ENCODE assay signal across 2 cellular contexts in the genomic region with DNA sequence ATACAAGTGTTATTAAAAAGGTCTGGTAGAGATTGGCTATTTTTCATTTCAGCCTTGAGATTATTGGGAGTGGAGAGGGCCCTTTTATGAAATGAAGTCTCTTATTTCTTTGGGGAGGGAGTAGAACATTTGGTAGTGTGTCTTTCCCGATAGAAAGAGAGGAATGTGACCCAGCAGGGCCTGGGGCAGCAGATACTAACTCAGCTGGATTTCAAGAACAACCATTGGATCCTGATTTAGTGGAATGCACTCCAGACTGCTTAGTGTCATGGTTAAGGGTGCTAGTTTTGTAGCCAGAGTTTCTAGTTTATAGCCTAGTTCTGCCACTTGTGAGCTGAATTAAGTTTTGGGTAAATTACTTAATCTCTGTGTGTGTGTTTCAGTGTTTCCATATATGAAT.
A peak's percentile ranks its signal among the peaks of the same experiment; 100 is the strongest.
TF ChIP-seq lines count a peak whose summit lies in the region.

No MANE protein-coding gene starts in this region.

TF ChIP-seq in GM23338, 12 proteins besides CTCF, POLR2A, EP300 and RAD21:
- TF ChIP-seq, protein P1, sequence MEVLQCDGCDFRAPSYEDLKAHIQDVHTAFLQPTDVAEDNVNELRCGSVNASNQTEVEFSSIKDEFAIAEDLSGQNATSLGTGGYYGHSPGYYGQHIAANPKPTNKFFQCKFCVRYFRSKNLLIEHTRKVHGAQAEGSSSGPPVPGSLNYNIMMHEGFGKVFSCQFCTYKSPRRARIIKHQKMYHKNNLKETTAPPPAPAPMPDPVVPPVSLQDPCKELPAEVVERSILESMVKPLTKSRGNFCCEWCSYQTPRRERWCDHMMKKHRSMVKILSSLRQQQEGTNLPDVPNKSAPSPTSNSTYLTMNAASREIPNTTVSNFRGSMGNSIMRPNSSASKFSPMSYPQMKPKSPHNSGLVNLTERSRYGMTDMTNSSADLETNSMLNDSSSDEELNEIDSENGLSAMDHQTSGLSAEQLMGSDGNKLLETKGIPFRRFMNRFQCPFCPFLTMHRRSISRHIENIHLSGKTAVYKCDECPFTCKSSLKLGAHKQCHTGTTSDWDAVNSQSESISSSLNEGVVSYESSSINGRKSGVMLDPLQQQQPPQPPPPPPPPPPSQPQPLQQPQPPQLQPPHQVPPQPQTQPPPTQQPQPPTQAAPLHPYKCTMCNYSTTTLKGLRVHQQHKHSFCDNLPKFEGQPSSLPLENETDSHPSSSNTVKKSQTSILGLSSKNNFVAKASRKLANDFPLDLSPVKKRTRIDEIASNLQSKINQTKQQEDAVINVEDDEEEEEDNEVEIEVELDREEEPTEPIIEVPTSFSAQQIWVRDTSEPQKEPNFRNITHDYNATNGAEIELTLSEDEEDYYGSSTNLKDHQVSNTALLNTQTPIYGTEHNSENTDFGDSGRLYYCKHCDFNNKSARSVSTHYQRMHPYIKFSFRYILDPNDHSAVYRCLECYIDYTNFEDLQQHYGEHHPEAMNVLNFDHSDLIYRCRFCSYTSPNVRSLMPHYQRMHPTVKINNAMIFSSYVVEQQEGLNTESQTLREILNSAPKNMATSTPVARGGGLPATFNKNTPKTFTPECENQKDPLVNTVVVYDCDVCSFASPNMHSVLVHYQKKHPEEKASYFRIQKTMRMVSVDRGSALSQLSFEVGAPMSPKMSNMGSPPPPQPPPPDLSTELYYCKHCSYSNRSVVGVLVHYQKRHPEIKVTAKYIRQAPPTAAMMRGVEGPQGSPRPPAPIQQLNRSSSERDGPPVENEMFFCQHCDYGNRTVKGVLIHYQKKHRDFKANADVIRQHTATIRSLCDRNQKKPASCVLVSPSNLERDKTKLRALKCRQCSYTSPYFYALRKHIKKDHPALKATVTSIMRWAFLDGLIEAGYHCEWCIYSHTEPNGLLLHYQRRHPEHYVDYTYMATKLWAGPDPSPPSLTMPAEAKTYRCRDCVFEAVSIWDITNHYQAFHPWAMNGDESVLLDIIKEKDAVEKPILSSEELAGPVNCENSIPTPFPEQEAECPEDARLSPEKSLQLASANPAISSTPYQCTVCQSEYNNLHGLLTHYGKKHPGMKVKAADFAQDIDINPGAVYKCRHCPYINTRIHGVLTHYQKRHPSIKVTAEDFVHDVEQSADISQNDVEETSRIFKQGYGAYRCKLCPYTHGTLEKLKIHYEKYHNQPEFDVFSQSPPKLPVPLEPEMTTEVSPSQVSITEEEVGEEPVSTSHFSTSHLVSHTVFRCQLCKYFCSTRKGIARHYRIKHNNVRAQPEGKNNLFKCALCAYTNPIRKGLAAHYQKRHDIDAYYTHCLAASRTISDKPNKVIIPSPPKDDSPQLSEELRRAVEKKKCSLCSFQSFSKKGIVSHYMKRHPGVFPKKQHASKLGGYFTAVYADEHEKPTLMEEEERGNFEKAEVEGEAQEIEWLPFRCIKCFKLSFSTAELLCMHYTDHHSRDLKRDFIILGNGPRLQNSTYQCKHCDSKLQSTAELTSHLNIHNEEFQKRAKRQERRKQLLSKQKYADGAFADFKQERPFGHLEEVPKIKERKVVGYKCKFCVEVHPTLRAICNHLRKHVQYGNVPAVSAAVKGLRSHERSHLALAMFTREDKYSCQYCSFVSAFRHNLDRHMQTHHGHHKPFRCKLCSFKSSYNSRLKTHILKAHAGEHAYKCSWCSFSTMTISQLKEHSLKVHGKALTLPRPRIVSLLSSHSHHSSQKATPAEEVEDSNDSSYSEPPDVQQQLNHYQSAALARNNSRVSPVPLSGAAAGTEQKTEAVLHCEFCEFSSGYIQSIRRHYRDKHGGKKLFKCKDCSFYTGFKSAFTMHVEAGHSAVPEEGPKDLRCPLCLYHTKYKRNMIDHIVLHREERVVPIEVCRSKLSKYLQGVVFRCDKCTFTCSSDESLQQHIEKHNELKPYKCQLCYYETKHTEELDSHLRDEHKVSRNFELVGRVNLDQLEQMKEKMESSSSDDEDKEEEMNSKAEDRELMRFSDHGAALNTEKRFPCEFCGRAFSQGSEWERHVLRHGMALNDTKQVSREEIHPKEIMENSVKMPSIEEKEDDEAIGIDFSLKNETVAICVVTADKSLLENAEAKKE (CRISPR knock-in tag; IDR thresholded peaks at IDR 0.05), result peak; percentile 54; the same call in 1 of the 2 replicates
- TF ChIP-seq, protein P2, sequence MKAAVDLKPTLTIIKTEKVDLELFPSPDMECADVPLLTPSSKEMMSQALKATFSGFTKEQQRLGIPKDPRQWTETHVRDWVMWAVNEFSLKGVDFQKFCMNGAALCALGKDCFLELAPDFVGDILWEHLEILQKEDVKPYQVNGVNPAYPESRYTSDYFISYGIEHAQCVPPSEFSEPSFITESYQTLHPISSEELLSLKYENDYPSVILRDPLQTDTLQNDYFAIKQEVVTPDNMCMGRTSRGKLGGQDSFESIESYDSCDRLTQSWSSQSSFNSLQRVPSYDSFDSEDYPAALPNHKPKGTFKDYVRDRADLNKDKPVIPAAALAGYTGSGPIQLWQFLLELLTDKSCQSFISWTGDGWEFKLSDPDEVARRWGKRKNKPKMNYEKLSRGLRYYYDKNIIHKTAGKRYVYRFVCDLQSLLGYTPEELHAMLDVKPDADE (IDR thresholded peaks at IDR 0.05), result no peak
TF ChIP-seq in GM23338: peak in this region for 1.

TF ChIP-seq in H1, 55 proteins besides CTCF, POLR2A, EP300 and RAD21:
- TF ChIP-seq NRF1 (IDR thresholded peaks at IDR 0.05; ENCODE audit: low read depth, low read length) (no peak), RXRA (IDR thresholded peaks at IDR 0.05; ENCODE audit: insufficient read depth, low read depth, low read length) (no peak), TEAD4 (IDR thresholded peaks at IDR 0.05; ENCODE audit: low read depth, low read length) (peak; percentile 21; the same call in 1 of the 2 replicates)
TF ChIP-seq in H1: peak in this region for 1.
